1 cellular context compared by ENCODE assay signal in genomic region chr21:45477176-45478114, GRCh38.
TF ChIP-seq lines count a peak whose summit lies in the region.

No MANE protein-coding gene starts in this region.

TF ChIP-seq in K562, 482 proteins besides CTCF, POLR2A, EP300 and RAD21 (continued from another document):
- TF ChIP-seq ZNF280A (IDR thresholded peaks at IDR 0.05; ENCODE audit: low read depth, partially characterized antibody), result no peak
